8 cellular contexts compared by ENCODE assay signal in the genomic region with DNA sequence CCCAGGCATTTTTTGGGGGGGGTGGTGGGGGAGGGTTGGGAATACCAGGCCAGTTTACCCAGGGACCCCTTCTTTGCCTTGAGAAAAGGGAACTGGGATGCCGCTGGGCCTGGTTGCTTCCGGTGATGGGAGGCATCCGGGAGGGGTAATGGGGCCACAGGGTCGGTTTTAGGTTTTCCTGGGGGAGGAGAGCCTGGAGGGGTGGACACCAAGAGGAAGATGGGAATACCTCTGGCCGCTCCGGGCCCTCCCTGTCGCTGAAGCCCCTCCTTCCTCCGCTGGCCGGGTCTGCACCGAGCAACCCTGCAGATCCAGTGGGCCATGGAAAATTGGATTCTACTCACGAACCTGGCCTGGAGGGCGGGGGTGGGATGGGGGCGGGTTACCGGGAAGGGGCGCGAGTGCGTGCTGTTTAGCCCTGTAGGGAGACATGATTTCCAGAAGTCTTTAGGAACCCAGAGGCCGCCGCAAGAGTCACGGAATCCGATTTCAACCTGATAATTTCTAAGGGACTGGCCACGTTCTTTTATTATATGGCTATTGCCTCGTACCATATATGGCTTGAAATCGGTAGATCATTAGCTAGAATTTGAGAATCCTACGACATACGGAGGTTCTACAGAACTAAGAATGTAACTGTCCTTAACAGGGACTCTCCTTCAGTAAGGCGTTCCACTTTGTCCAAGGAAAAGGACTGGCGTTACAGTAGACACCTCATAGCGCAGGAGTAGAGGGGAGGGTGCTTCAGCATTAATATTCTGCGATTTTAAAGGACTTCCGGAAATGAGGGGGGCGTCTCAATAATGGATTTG. TPM values are rescaled to one million over a fixed set of nuclear protein-coding genes. Genes with fewer than 3 reads are reported as not detected.
A peak's percentile ranks its signal among the peaks of the same experiment; 100 is the strongest.
DNase-seq lines count a peak whose midpoint lies in the region; ATAC-seq and TF ChIP-seq lines count a peak whose summit lies in the region.

No MANE protein-coding gene starts in this region.

- peak overlapping the region; percentile 93 to 98 (median 96) for H3K27ac ChIP-seq in upper lobe of left lung

- no peaks in the 10 kb centered on the region for H3K27me3 Mint-ChIP-seq in activated CD4-positive, alpha-beta memory T cell treated with anti-CD3 and anti-CD28 coated beads, Interleukin-2, amount 10 ng/mL, durations not matched to agents 7 days and 5 days
- no peaks in the 10 kb centered on the region for H3K27me3 Mint-ChIP-seq in naive thymus-derived CD8-positive, alpha-beta T cell

- peak overlapping the region; percentile 72 for H3K27ac Mint-ChIP-seq in activated CD4-positive, alpha-beta memory T cell treated with anti-CD3 and anti-CD28 coated beads, Interleukin-2, amount 10 ng/mL, durations not matched to agents 7 days and 5 days
- peak overlapping the region; percentile 29 to 93 (median 88) for H3K27ac Mint-ChIP-seq in naive thymus-derived CD8-positive, alpha-beta T cell

- peaks cover 56% of the 10 kb centered on the region for H3K4me1 Mint-ChIP-seq in activated CD4-positive, alpha-beta memory T cell treated with anti-CD3 and anti-CD28 coated beads, Interleukin-2, amount 10 ng/mL, durations not matched to agents 7 days and 5 days
- H3K4me1 Mint-ChIP-seq in naive thymus-derived CD8-positive, alpha-beta T cell = peaks cover 20 to 52% (median 49%) of the 10 kb centered on the region in 4 donors

- peaks cover 36% of the 10 kb centered on the region for H3K36me3 Mint-ChIP-seq in activated CD4-positive, alpha-beta memory T cell treated with anti-CD3 and anti-CD28 coated beads, Interleukin-2, amount 10 ng/mL, durations not matched to agents 7 days and 5 days (ENCODE audit: low read depth)
- peaks cover 0 to 26% (median 5%) of the 10 kb centered on the region in 3 donors for H3K36me3 Mint-ChIP-seq in naive thymus-derived CD8-positive, alpha-beta T cell

- H3K4me1 ChIP-seq in upper lobe of left lung = peaks cover 19 to 34% (median 25%) of the 10 kb centered on the region in 4 donors

- TF ChIP-seq EP300 in upper lobe of left lung (IDR thresholded peaks at IDR 0.05) = no peak

- CTCF ChIA-PET in activated CD4-positive, alpha-beta memory T cell treated with anti-CD3 and anti-CD28 coated beads, Interleukin-2, amount 10 ng/mL, durations not matched to agents 7 days and 5 days (lab: Charles Lee) = interaction anchor here (0.7 to 1.2 kb wide), 2 partner anchors 39 to 156 kb away, joined by 3 read pairs; no protein-coding TSS in a partner anchor

- TF ChIP-seq POLR2A in upper lobe of left lung (IDR thresholded peaks at IDR 0.05) = no peak

- peaks cover 0 to 14% (median 2%) of the 10 kb centered on the region in 4 donors for H3K36me3 ChIP-seq in upper lobe of left lung

- no peaks in the 10 kb centered on the region for H3K9me3 ChIP-seq in upper lobe of left lung

- DNase-seq in NCI-H82 (lab: John Stamatoyannopoulos, UW) (peak; percentile 73), NCI-H82 treated with DMSO at 0.1 percent for 48 hours (lab: John Stamatoyannopoulos, UW; ENCODE audit: unreplicated experiment) (no peak), Kasumi-1 (lab: John Stamatoyannopoulos, UW) (peak; percentile 16 to 33), fibroblast of peridontal ligament (ENCODE audit: extremely low read depth) (peak; percentile 23), upper lobe of left lung (peak; percentile 43 to 67), activated gamma-delta T cell (lab: John Stamatoyannopoulos, UW) (no peak)
- no peak for DNase-seq in activated CD4-positive, alpha-beta memory T cell treated with anti-CD3 and anti-CD28 coated beads, Interleukin-2, amount 10 ng/mL, durations not matched to agents 7 days and 5 days
- peak in 1 of 10 donors; percentile 11 for DNase-seq in naive thymus-derived CD8-positive, alpha-beta T cell

- H3K4me3 ChIP-seq in upper lobe of left lung = peak overlapping the region; percentile 82 to 99 (median 95)

- ATAC-seq in naive thymus-derived CD8-positive, alpha-beta T cell = peak in 1 of 2 donors; percentile 1
- ATAC-seq in upper lobe of left lung (ENCODE audit: low FRiP score in 2 of 2) = peak in 1 of 2 donors; percentile 62

- no peaks in the 10 kb centered on the region for H3K9me3 Mint-ChIP-seq in activated CD4-positive, alpha-beta memory T cell treated with anti-CD3 and anti-CD28 coated beads, Interleukin-2, amount 10 ng/mL, durations not matched to agents 7 days and 5 days
- H3K9me3 Mint-ChIP-seq in naive thymus-derived CD8-positive, alpha-beta T cell = no peaks in the 10 kb centered on the region

- H3K4me3 Mint-ChIP-seq in activated CD4-positive, alpha-beta memory T cell treated with anti-CD3 and anti-CD28 coated beads, Interleukin-2, amount 10 ng/mL, durations not matched to agents 7 days and 5 days = peak overlapping the region; percentile 91
- peak overlapping the region; percentile 75 to 95 (median 88) for H3K4me3 Mint-ChIP-seq in naive thymus-derived CD8-positive, alpha-beta T cell

- WGBS in upper lobe of left lung, 2 donors = 1% methylated on average over 15 to 28 of the region's 32 CpGs

- H3K27me3 ChIP-seq in upper lobe of left lung = no peaks in the 10 kb centered on the region

- TF ChIP-seq CTCF in upper lobe of left lung (IDR thresholded peaks at IDR 0.05) = no peak

- POLR2A ChIA-PET in activated CD4-positive, alpha-beta memory T cell treated with anti-CD3 and anti-CD28 coated beads, Interleukin-2, amount 10 ng/mL, durations not matched to agents 7 days and 5 days (lab: Charles Lee) = interaction anchor here (1.3 to 1.6 kb wide), 3 partner anchors 10 to 35 kb away, joined by 6 to 7 read pairs (median 6); a partner anchor contains a TSS
- POLR2A ChIA-PET in naive thymus-derived CD8-positive, alpha-beta T cell (lab: Charles Lee) = interaction anchor here (0.5 to 1.3 kb wide), 6 partner anchors 15 to 1988 kb away, joined by 3 to 4 read pairs (median 3); a partner anchor contains a TSS

RNA-seq across cellular contexts. Expression of a gene that starts 0.8 kb away (rescaled TPM):
- 10 to 100 TPM; 68.8 to 72.5 TPM for total RNA-seq in activated CD4-positive, alpha-beta memory T cell treated with anti-CD3 and anti-CD28 coated beads, Interleukin-2, amount 10 ng/mL, durations not matched to agents 7 days and 5 days
- 10 to 100 TPM; 74.5 to 76.0 TPM for total RNA-seq in naive thymus-derived CD8-positive, alpha-beta T cell
- polyA plus RNA-seq in naive thymus-derived CD8-positive, alpha-beta T cell = 10 to 100 TPM; 92.9 to 99.2 (median 93.7) TPM
- total RNA-seq in upper lobe of left lung = 10 to 100 TPM; 10.5 to 50.6 (median 37.8) TPM

RNA-seq across cellular contexts. Expression of a gene that starts 34.3 kb away (rescaled TPM):
- 100 to 1,000 TPM; 148 to 153 TPM for total RNA-seq in activated CD4-positive, alpha-beta memory T cell treated with anti-CD3 and anti-CD28 coated beads, Interleukin-2, amount 10 ng/mL, durations not matched to agents 7 days and 5 days
- 100 to 1,000 TPM; 104 to 118 TPM for total RNA-seq in naive thymus-derived CD8-positive, alpha-beta T cell
- polyA plus RNA-seq in naive thymus-derived CD8-positive, alpha-beta T cell = 100 to 1,000 TPM; 614 to 657 (median 626) TPM
- 100 to 1,000 TPM; 108 to 250 (median 166) TPM for total RNA-seq in upper lobe of left lung

RNA-seq across cellular contexts. Expression of a gene that starts 50.2 kb away (rescaled TPM):
- total RNA-seq in activated CD4-positive, alpha-beta memory T cell treated with anti-CD3 and anti-CD28 coated beads, Interleukin-2, amount 10 ng/mL, durations not matched to agents 7 days and 5 days = not detected
- total RNA-seq in naive thymus-derived CD8-positive, alpha-beta T cell = not detected
- under 1 TPM in 1 of 3 donors, not detected in 2; 0.14 TPM for polyA plus RNA-seq in naive thymus-derived CD8-positive, alpha-beta T cell
- total RNA-seq in upper lobe of left lung = 1 to 10 TPM in 5 of 6 donors, under 1 TPM in 1; 0.43 to 7.8 (median 2.2) TPM

Comparison
In these comparisons a context has a peak if more than half of its experiments do, and no peak if none do; other contexts are left out.
1. DNase-seq: peak in NCI-H82 (single experiment), Kasumi-1 (2 of 2), fibroblast of peridontal ligament (single experiment) and upper lobe of left lung (2 of 2); none in NCI-H82 treated with DMSO at 0.1 percent for 48 hours (single experiment), activated CD4-positive, alpha-beta memory T cell treated with anti-CD3 and anti-CD28 coated beads, Interleukin-2, amount 10 ng/mL, durations not matched to agents 7 days and 5 days (single experiment) and activated gamma-delta T cell (single experiment).